ENCODE assay signal across 22 cellular contexts in the genomic region with DNA sequence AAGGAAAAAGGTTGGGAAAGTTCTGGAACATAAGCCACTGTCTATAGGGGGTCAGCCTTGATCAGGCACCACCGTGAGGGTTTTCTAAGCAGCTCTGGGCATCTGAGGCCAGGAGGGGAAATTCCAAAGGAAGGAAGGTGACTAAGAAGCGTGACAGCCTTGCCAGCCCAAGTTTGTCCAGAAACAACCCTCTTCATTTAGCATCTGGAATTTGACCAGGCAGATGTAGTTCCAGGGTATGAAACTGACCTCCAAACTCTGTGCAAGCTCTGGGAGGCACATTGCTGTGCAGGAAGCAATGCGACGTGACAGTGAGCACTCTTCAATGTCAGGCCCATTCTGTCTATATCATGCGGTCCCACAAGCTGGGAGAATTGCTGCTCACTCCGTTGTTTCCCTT.
DNase-seq lines count a peak whose midpoint lies in the region; ATAC-seq, FAIRE-seq and TF ChIP-seq lines count a peak whose summit lies in the region.
"Had no signal": no experiment of that assay in that cellular context is flagged by ENCODE, and none has a peak within 500 bp of the region (broad histone marks: within the 10 kb centered on the region; RNA-seq: fewer than 3 reads in every experiment).

No MANE protein-coding gene starts in this region.

- TF ChIP-seq POLR2A in H1 (IDR thresholded peaks at IDR 0.05; ENCODE audit: control extremely low read depth in 1 of 2, low read depth in 2 of 2, low read length in 2 of 2) = no peak

- no peak overlapping the region for H3K4ac ChIP-seq in H1 (replicated peaks; ENCODE audit: insufficient read length, low read depth, low read length)

- H2AFZ ChIP-seq in H1 (ENCODE audit: low read length) = no peak overlapping the region
- no peak overlapping the region for H2AFZ ChIP-seq in osteoblast (ENCODE audit: low read length)

- no peak overlapping the region for H3K27ac ChIP-seq in BLaER1
- H3K27ac ChIP-seq in H1 (ENCODE audit: low read depth, low read length) = no peak overlapping the region
- H3K27ac ChIP-seq in osteoblast (ENCODE audit: low read depth, low read length) = no peak overlapping the region
- H3K27ac ChIP-seq: Peyer's patch had no signal

- H3K4me2 ChIP-seq in BLaER1 (peak overlapping the region; percentile 53), H1 (ENCODE audit: insufficient read depth in 1 of 2, low read depth in 2 of 2, low read length in 2 of 2) (no peak overlapping the region), osteoblast (ENCODE audit: insufficient read depth, low read length) (no peak overlapping the region)

- peaks cover 0 to 7% of the 10 kb centered on the region in 2 donors for H3K4me1 Mint-ChIP-seq in natural killer cell treated with Interleukin-12 subunit alpha and Interleukin-12 subunit beta and Interleukin-15 and Interleukin-18, amount 100 ng/mL, for 72 hours (ENCODE audit: low read depth in 2 of 2)
- H3K4me1 Mint-ChIP-seq: activated CD4-positive, alpha-beta memory T cell treated with anti-CD3 and anti-CD28 coated beads, Interleukin-2, amount 10 ng/mL, durations not matched to agents 7 days and 5 days had no signal

- H2AK5ac ChIP-seq in H1 (ENCODE audit: low read depth, low read length) = no peak overlapping the region

- H2BK20ac ChIP-seq in H1 (ENCODE audit: low read length) = 0 out of 2 replicates have a peak overlapping the region, but pooled peaks have one; percentile 29

- no peaks in the 10 kb centered on the region for H3K36me3 Mint-ChIP-seq in natural killer cell treated with Interleukin-12 subunit alpha and Interleukin-12 subunit beta and Interleukin-15 and Interleukin-18, amount 100 ng/mL, for 72 hours
- H3K36me3 Mint-ChIP-seq: activated naive CD8-positive, alpha-beta T cell had no signal

- POLR2A ChIA-PET in H1 (lab: Charles Lee; ENCODE audit: partially characterized antibody) = interaction anchor here (1.0 to 1.4 kb wide), 2 partner anchors 55 to 88 kb away, joined by 3 read pairs; no protein-coding TSS in a partner anchor

- peak; percentile 87 for DNase-seq in M059J (ENCODE audit: low read depth)
- no peak for DNase-seq in H1 (ENCODE audit: low read depth in 1 of 2, low spot score in 2 of 2)
- peak; percentile 88 for DNase-seq in osteoblast (ENCODE audit: insufficient read length, low spot score, missing footprints)
- DNase-seq in NOMO-1 (lab: John Stamatoyannopoulos, UW; ENCODE audit: unreplicated experiment in 2 of 2) = no peak
- DNase-seq in amygdala (lab: John Stamatoyannopoulos, UW) = no peak
- no peak for DNase-seq in T-helper 1 cell
- DNase-seq in natural killer cell treated with Interleukin-12 subunit alpha and Interleukin-12 subunit beta and Interleukin-15 and Interleukin-18, amount 100 ng/mL, for 72 hours (ENCODE audit: low spot score) = no peak
- DNase-seq: activated CD4-positive, alpha-beta memory T cell treated with anti-CD3 and anti-CD28 coated beads, Interleukin-2, amount 10 ng/mL, durations not matched to agents 7 days and 5 days; activated T-cell treated with anti-CD3 and anti-CD28 coated beads, Interleukin-2, amount 50 U/mL, for 24 hours; BE2C; GF-D8; KBM-7; left colon; NCI-H1105 treated with DMSO at 0.1 percent for 48 hours; NCI-H2171 treated with DMSO at 0.1 percent for 48 hours; NCI-H82; Peyer's patch; stimulated activated CD4-positive, alpha-beta T cell treated with anti-CD3 and anti-CD28 coated beads, Interleukin-2, amount 100 ng/mL, for 48 hours had no signal

- H3K27me3 Mint-ChIP-seq in natural killer cell treated with Interleukin-12 subunit alpha and Interleukin-12 subunit beta and Interleukin-15 and Interleukin-18, amount 100 ng/mL, for 72 hours = peaks cover 14 to 26% of the 10 kb centered on the region in 2 donors

- H4K5ac ChIP-seq in H1 (ENCODE audit: insufficient read length, low read depth, low read length) = no peak overlapping the region

- H3K9ac ChIP-seq in BLaER1 = no peak overlapping the region
- no peak overlapping the region for H3K9ac ChIP-seq in H1 (replicated peaks in 1 of 4; ENCODE audit: extremely low read depth in 1 of 4, low read depth in 3 of 4, low read length in 3 of 4)

- 89% methylated on average over 6 of the region's 6 CpGs; no CpG with 5 or more reads in 1 of the 2 experiments for WGBS in H1 (ENCODE audit: extremely low coverage in 1 of 2, insufficient coverage in 1 of 2, insufficient read length in 1 of 2, insufficient replicate concordance in 2 of 2, low coverage in 1 of 2, low lambda C conversion rate in 2 of 2, missing lambda C conversion rate in 1 of 2), 2 experiments

- H3K27me3 ChIP-seq in BLaER1 = no peaks in the 10 kb centered on the region
- H3K27me3 ChIP-seq in H1 (replicated peaks in 1 of 4; ENCODE audit: control insufficient read depth in 3 of 4, extremely low read depth in 1 of 4, insufficient read depth in 3 of 4, low read length in 3 of 4) = no peaks in the 10 kb centered on the region
- no peaks in the 10 kb centered on the region for H3K27me3 ChIP-seq in osteoblast (ENCODE audit: insufficient read depth, low read length)
- H3K27me3 ChIP-seq: BE2C, Peyer's patch had no signal

- H3K4me1 ChIP-seq in BLaER1 = peaks cover 19% of the 10 kb centered on the region
- no peaks in the 10 kb centered on the region; a peak in 2 of 7 replicates for H3K4me1 ChIP-seq in H1 (replicated peaks in 1 of 4; ENCODE audit: control insufficient read depth in 3 of 4, insufficient read depth in 4 of 4, low read length in 3 of 4)
- H3K4me1 ChIP-seq in osteoblast (ENCODE audit: insufficient read depth, low read length) = peaks cover 14% of the 10 kb centered on the region
- H3K4me1 ChIP-seq: BE2C, Peyer's patch had no signal

- H4K91ac ChIP-seq in H1 (replicated peaks; ENCODE audit: insufficient read length, low read length) = no peak overlapping the region

- H3K27ac Mint-ChIP-seq in natural killer cell treated with Interleukin-12 subunit alpha and Interleukin-12 subunit beta and Interleukin-15 and Interleukin-18, amount 100 ng/mL, for 72 hours = no peak overlapping the region
- H3K27ac Mint-ChIP-seq: activated CD4-positive, alpha-beta memory T cell treated with anti-CD3 and anti-CD28 coated beads, Interleukin-2, amount 10 ng/mL, durations not matched to agents 7 days and 5 days; activated naive CD8-positive, alpha-beta T cell; activated T-cell treated with anti-CD3 and anti-CD28 coated beads, Interleukin-2, amount 50 U/mL, for 24 hours had no signal

- ATAC-seq in natural killer cell treated with Interleukin-12 subunit alpha and Interleukin-12 subunit beta and Interleukin-15 and Interleukin-18, amount 100 ng/mL, for 72 hours = no peak
- ATAC-seq: left colon had no signal

- H4K20me1 ChIP-seq in BLaER1 (no peaks in the 10 kb centered on the region), H1 (replicated peaks in 1 of 2; ENCODE audit: control insufficient read depth in 1 of 2, insufficient read depth in 2 of 2, low read length in 2 of 2) (no peaks in the 10 kb centered on the region), osteoblast (ENCODE audit: insufficient read depth, low read length) (no peaks in the 10 kb centered on the region)

- H3K79me2 ChIP-seq in H1 (ENCODE audit: control insufficient read depth in 1 of 2, insufficient read depth in 2 of 2, low read length in 2 of 2) (no peaks in the 10 kb centered on the region), osteoblast (ENCODE audit: insufficient read depth, low read length) (no peaks in the 10 kb centered on the region)

- no peaks in the 10 kb centered on the region for H3K36me3 ChIP-seq in BLaER1
- H3K36me3 ChIP-seq in H1 (ENCODE audit: control insufficient read depth in 2 of 4, insufficient read depth in 4 of 4, low read length in 3 of 4) = no peaks in the 10 kb centered on the region
- H3K36me3 ChIP-seq in osteoblast (ENCODE audit: insufficient read depth, low read length) = no peaks in the 10 kb centered on the region
- H3K36me3 ChIP-seq: BE2C, Peyer's patch had no signal

- no peak overlapping the region for H3K23ac ChIP-seq in H1 (ENCODE audit: insufficient read length)

- no peak overlapping the region for H3K4me3 Mint-ChIP-seq in natural killer cell treated with Interleukin-12 subunit alpha and Interleukin-12 subunit beta and Interleukin-15 and Interleukin-18, amount 100 ng/mL, for 72 hours
- H3K4me3 Mint-ChIP-seq: activated CD4-positive, alpha-beta memory T cell treated with anti-CD3 and anti-CD28 coated beads, Interleukin-2, amount 10 ng/mL, durations not matched to agents 7 days and 5 days; activated naive CD8-positive, alpha-beta T cell; activated T-cell treated with anti-CD3 and anti-CD28 coated beads, Interleukin-2, amount 50 U/mL, for 24 hours had no signal

- no peak overlapping the region for H3K14ac ChIP-seq in H1 (ENCODE audit: insufficient read length)

- 0 out of 2 replicates have a peak overlapping the region, but pooled peaks have one; percentile 61 for H2BK15ac ChIP-seq in H1 (ENCODE audit: low read length)

- TF ChIP-seq RAD21 in H1 (IDR thresholded peaks at IDR 0.05 in 1 of 2, conservative IDR thresholded peaks at IDR 0.05 in 1 of 2; ENCODE audit: low read depth in 2 of 2, low read length in 2 of 2) = no peak

- no peak overlapping the region for H2BK120ac ChIP-seq in H1 (replicated peaks; ENCODE audit: low read depth, low read length)

- no peak overlapping the region for H2BK5ac ChIP-seq in H1 (ENCODE audit: low read depth, low read length)

- no peaks in the 10 kb centered on the region; the same call in 1 of the 2 replicates for H3K79me1 ChIP-seq in H1 (ENCODE audit: low read depth, low read length)

- no peaks in the 10 kb centered on the region for H3K23me2 ChIP-seq in H1 (ENCODE audit: low read depth, low read length)

- no peaks in the 10 kb centered on the region for H3K9me3 Mint-ChIP-seq in natural killer cell treated with Interleukin-12 subunit alpha and Interleukin-12 subunit beta and Interleukin-15 and Interleukin-18, amount 100 ng/mL, for 72 hours
- H3K9me3 Mint-ChIP-seq: activated CD4-positive, alpha-beta memory T cell treated with anti-CD3 and anti-CD28 coated beads, Interleukin-2, amount 10 ng/mL, durations not matched to agents 7 days and 5 days; activated T-cell treated with anti-CD3 and anti-CD28 coated beads, Interleukin-2, amount 50 U/mL, for 24 hours had no signal

- H3K18ac ChIP-seq in H1 (ENCODE audit: extremely low read depth, low read length) = no peak overlapping the region

- H3K9me3 ChIP-seq in BLaER1 (no peaks in the 10 kb centered on the region), H1 (ENCODE audit: insufficient read depth in 2 of 2, low read depth in 1 of 2, low read length in 1 of 2) (no peaks in the 10 kb centered on the region), osteoblast (ENCODE audit: low read depth, low read length) (no peaks in the 10 kb centered on the region)
- H3K9me3 ChIP-seq: BE2C, Peyer's patch had no signal

- TF ChIP-seq CTCF in H1 (IDR thresholded peaks at IDR 0.05; ENCODE audit: control extremely low read depth in 1 of 3, insufficient read depth in 1 of 3, low read depth in 1 of 3, low read length in 3 of 3) (no peak), osteoblast (IDR thresholded peaks at IDR 0.05; ENCODE audit: extremely low read depth, low read depth, low read length) (no peak)

- no peak overlapping the region for H3K56ac ChIP-seq in H1 (replicated peaks; ENCODE audit: insufficient read length, low read depth, low read length)

- CTCF ChIA-PET in H1 (lab: Charles Lee; ENCODE audit: partially characterized antibody) = interaction anchor here (1.0 to 1.3 kb wide), 3 partner anchors 10 to 107 kb away, joined by 4 to 7 read pairs (median 5); no protein-coding TSS in a partner anchor

- no peak overlapping the region for H2BK12ac ChIP-seq in H1 (ENCODE audit: low read depth, low read length)

- no peak for FAIRE-seq in H1 (lab: Jason Lieb, UNC)
- FAIRE-seq: D721Med, H54 had no signal

- H4K8ac ChIP-seq in H1 (ENCODE audit: extremely low read depth, insufficient read depth, low read length) = no peak overlapping the region

- H3K4me3 ChIP-seq in BLaER1 = no peak overlapping the region
- H3K4me3 ChIP-seq in H1 (ENCODE audit: extremely low read depth in 1 of 4, insufficient read depth in 2 of 4, low read depth in 3 of 4, low read length in 4 of 4) = no peak overlapping the region
- no peak overlapping the region for H3K4me3 ChIP-seq in osteoblast (ENCODE audit: insufficient read depth, low read length)
- H3K4me3 ChIP-seq: Peyer's patch had no signal

- no peak for TF ChIP-seq EP300 in H1 (IDR thresholded peaks at IDR 0.05; ENCODE audit: borderline replicate concordance in 1 of 2, low read depth in 2 of 2, low read length in 2 of 2)

Comparison
In these comparisons a context has a peak if more than half of its experiments do, and no peak if none do; other contexts are left out.
1. DNase-seq: peak in M059J (single experiment) and osteoblast (single experiment); none in H1 (0 of 2), NOMO-1 (0 of 2), amygdala (0 of 56), T-helper 1 cell (0 of 5) and natural killer cell treated with Interleukin-12 subunit alpha and Interleukin-12 subunit beta and Interleukin-15 and Interleukin-18, amount 100 ng/mL, for 72 hours (single experiment).